In genomic region chr17:75897076-75898019, GRCh38 we compare ENCODE assay signal across 8 cellular contexts. TPM values are rescaled to one million over a fixed set of nuclear protein-coding genes. Genes with fewer than 3 reads are reported as not detected.
DNase-seq lines count a peak whose midpoint lies in the region; ATAC-seq and TF ChIP-seq lines count a peak whose summit lies in the region.

No MANE protein-coding gene starts in this region.

- peak overlapping the region in 8 of 9 donors; percentile 29 to 85 (median 70) for H3K27ac Mint-ChIP-seq in naive thymus-derived CD4-positive, alpha-beta T cell

- POLR2A ChIA-PET in naive thymus-derived CD4-positive, alpha-beta T cell (lab: Charles Lee), result interaction anchor here (0.7 to 7.1 kb wide), 24 partner anchors 7 to 144 kb away, joined by 3 to 106 read pairs (median 6); partner anchors contain the start of genes FBF1, MRPL38, TRIM47 and UNC13D

- DNase-seq in AG09309 (ENCODE audit: low read depth) (no peak), choroid plexus epithelial cell (ENCODE audit: low read depth) (no peak), Ammon's horn (ENCODE audit: low spot score) (no peak), SKM-1 treated with dmso at 0.1 percent for 144 hours (lab: John Stamatoyannopoulos, UW; ENCODE audit: unreplicated experiment) (no peak)
- no peak for DNase-seq in naive thymus-derived CD4-positive, alpha-beta T cell

- H3K27me3 Mint-ChIP-seq in naive thymus-derived CD4-positive, alpha-beta T cell, result no peaks in the 10 kb centered on the region

- H3K36me3 Mint-ChIP-seq in naive thymus-derived CD4-positive, alpha-beta T cell, result peaks cover 0 to 14% (median 0%) of the 10 kb centered on the region in 5 donors

- H3K4me3 ChIP-seq in AG09309 (ENCODE audit: control insufficient read depth, low read depth, low read length) (peak overlapping the region; percentile 51), HUES64 (ENCODE audit: low read length) (peak overlapping the region; percentile 95), choroid plexus epithelial cell (ENCODE audit: low read depth, low read length) (peak overlapping the region; percentile 89)
- H3K4me3 ChIP-seq in naive thymus-derived CD4-positive, alpha-beta T cell (ENCODE audit: low read length), result no peak overlapping the region

- peak overlapping the region; percentile 64 for H3K27ac ChIP-seq in HUES64 (ENCODE audit: low read depth, low read length)
- peak overlapping the region; percentile 75 for H3K27ac ChIP-seq in naive thymus-derived CD4-positive, alpha-beta T cell (ENCODE audit: low read depth, low read length)

- peaks cover 17% of the 10 kb centered on the region; the same call in 1 of the 2 replicates for H3K4me1 ChIP-seq in HUES64 (ENCODE audit: insufficient read depth, low read length)
- H3K4me1 ChIP-seq in naive thymus-derived CD4-positive, alpha-beta T cell (ENCODE audit: control insufficient read depth in 2 of 2, insufficient read depth in 2 of 2, low read length in 2 of 2), result peaks cover 8 to 12% of the 10 kb centered on the region in 2 donors

- ATAC-seq in naive thymus-derived CD4-positive, alpha-beta T cell, result no peak
- no peak for ATAC-seq in GM18519 (IDR thresholded peaks at IDR 0.05; ENCODE audit: low FRiP score, unreplicated experiment)
- ATAC-seq in GM21447 (IDR thresholded peaks at IDR 0.05; ENCODE audit: unreplicated experiment), result no peak

- H3K4me3 Mint-ChIP-seq in naive thymus-derived CD4-positive, alpha-beta T cell, result peak overlapping the region; percentile 55 to 88 (median 77)

- TF ChIP-seq CTCF in AG09309 (IDR thresholded peaks at IDR 0.05; ENCODE audit: control insufficient read depth, insufficient read depth, low read depth, low read length, missing control alignments) (no peak), choroid plexus epithelial cell (conservative IDR thresholded peaks at IDR 0.05; ENCODE audit: low read depth, low read length) (no peak)

- peak overlapping the region; percentile 54 for H3K9ac ChIP-seq in HUES64 (ENCODE audit: low read depth, low read length)

- peaks cover 44% of the 10 kb centered on the region for H3K36me3 ChIP-seq in HUES64 (ENCODE audit: insufficient read depth, low read length)
- H3K36me3 ChIP-seq in naive thymus-derived CD4-positive, alpha-beta T cell (ENCODE audit: control insufficient read depth in 2 of 3, insufficient read depth in 3 of 3, low read length in 3 of 3), result peaks cover 0 to 48% (median 9%) of the 10 kb centered on the region in 3 experiments

- H3K9me3 Mint-ChIP-seq in naive thymus-derived CD4-positive, alpha-beta T cell, result peaks cover 0 to 3% (median 0%) of the 10 kb centered on the region in 11 donors

- peaks cover 22 to 32% (median 26%) of the 10 kb centered on the region in 7 donors for H3K4me1 Mint-ChIP-seq in naive thymus-derived CD4-positive, alpha-beta T cell

- H3K27me3 ChIP-seq in HUES64 (ENCODE audit: insufficient read depth, low read length), result no peaks in the 10 kb centered on the region
- no peaks in the 10 kb centered on the region for H3K27me3 ChIP-seq in naive thymus-derived CD4-positive, alpha-beta T cell (ENCODE audit: control insufficient read depth in 2 of 2, insufficient read depth in 2 of 2, low read length in 2 of 2)

- no peaks in the 10 kb centered on the region for H3K9me3 ChIP-seq in HUES64 (ENCODE audit: insufficient read depth, low read depth, low read length)
- H3K9me3 ChIP-seq in naive thymus-derived CD4-positive, alpha-beta T cell (ENCODE audit: control insufficient read depth in 2 of 3, low read length in 3 of 3), result no peaks in the 10 kb centered on the region

- WGBS in HUES64, result 28% methylated on average over 45 of the region's 45 CpGs

- intact Hi-C loops in naive thymus-derived CD4-positive, alpha-beta T cell (cut with micrococcal nuclease), result loop anchor here (2.0 kb wide), 4 partner anchors 43 to 205 kb away; partner anchors contain the start of genes EXOC7 (in 1 of the 2), FBF1 (in 1 of the 2) and UNK (in 1 of the 2)

- CTCF ChIA-PET in naive thymus-derived CD4-positive, alpha-beta T cell (lab: Charles Lee), result interaction anchor here (0.5 to 3.2 kb wide), 16 partner anchors 8 to 570 kb away, joined by 3 to 21 read pairs (median 4); partner anchors contain the start of genes AANAT, FBF1, GALK1 and TRIM47

RNA-seq across cellular contexts. Expression of gene TRIM65, which starts 0.6 kb away (rescaled TPM):
- polyA plus RNA-seq in HUES64 (2013, experiment 1 of 2), result 21.4 TPM
- 21.0 TPM for polyA plus RNA-seq in HUES64 (2013, experiment 2 of 2)
- total RNA-seq in naive thymus-derived CD4-positive, alpha-beta T cell, result 10 to 100 TPM; 20.9 to 37.7 (median 29.6) TPM
- polyA plus RNA-seq in naive thymus-derived CD4-positive, alpha-beta T cell, result 10 to 100 TPM; 14.9 to 29.6 TPM

RNA-seq across cellular contexts. Expression of gene MRPL38, which starts 7.3 kb away (rescaled TPM):
- 48.8 TPM for polyA plus RNA-seq in HUES64 (2013, experiment 1 of 2)
- polyA plus RNA-seq in HUES64 (2013, experiment 2 of 2), result 47.4 TPM
- total RNA-seq in naive thymus-derived CD4-positive, alpha-beta T cell, result 100 to 1,000 TPM in 4 of 5 experiments, 10 to 100 TPM in 1; 81.0 to 154 (median 128) TPM
- polyA plus RNA-seq in naive thymus-derived CD4-positive, alpha-beta T cell, result 10 to 100 TPM; 64.6 to 72.2 TPM

RNA-seq across cellular contexts. Expression of gene TRIM47, which starts 19.0 kb away (rescaled TPM):
- 2.8 TPM for polyA plus RNA-seq in HUES64 (2013, experiment 1 of 2)
- polyA plus RNA-seq in HUES64 (2013, experiment 2 of 2), result 4.8 TPM
- total RNA-seq in naive thymus-derived CD4-positive, alpha-beta T cell, result 10 to 100 TPM in 1 of 5 experiments, 1 to 10 TPM in 4; 2.5 to 25.6 (median 8.7) TPM
- polyA plus RNA-seq in naive thymus-derived CD4-positive, alpha-beta T cell, result 1 to 10 TPM; 6.3 to 7.7 TPM

RNA-seq across cellular contexts. Expression of gene WBP2, which starts 42.2 kb away (rescaled TPM):
- polyA plus RNA-seq in HUES64 (2013, experiment 1 of 2), result 52.7 TPM
- polyA plus RNA-seq in HUES64 (2013, experiment 2 of 2), result 68.0 TPM
- 100 to 1,000 TPM in 3 of 5 experiments, 10 to 100 TPM in 2; 87.7 to 159 (median 112) TPM for total RNA-seq in naive thymus-derived CD4-positive, alpha-beta T cell
- 10 to 100 TPM; 84.8 to 99.4 TPM for polyA plus RNA-seq in naive thymus-derived CD4-positive, alpha-beta T cell

RNA-seq across cellular contexts. Expression of gene FBF1, which starts 43.5 kb away (rescaled TPM):
- 4.5 TPM for polyA plus RNA-seq in HUES64 (2013, experiment 1 of 2)
- polyA plus RNA-seq in HUES64 (2013, experiment 2 of 2), result 3.6 TPM
- 10 to 100 TPM; 19.9 to 48.1 (median 29.0) TPM for total RNA-seq in naive thymus-derived CD4-positive, alpha-beta T cell
- 1 to 10 TPM; 2.5 to 7.2 TPM for polyA plus RNA-seq in naive thymus-derived CD4-positive, alpha-beta T cell
